ENCODE assay signal across 8 cellular contexts in genomic region chr10:91251430-91252056, GRCh38. TPM values are rescaled to one million over a fixed set of nuclear protein-coding genes. Genes with fewer than 3 reads are reported as not detected.
DNase-seq lines count a peak whose midpoint lies in the region; ATAC-seq and FAIRE-seq lines count a peak whose summit lies in the region.

No MANE protein-coding gene starts in this region.

- ATAC-seq in HG02981 (IDR thresholded peaks at IDR 0.05; ENCODE audit: unreplicated experiment) = no peak

- H3K27me3 Mint-ChIP-seq in activated naive CD4-positive, alpha-beta T cell treated with anti-CD3 and anti-CD28 coated beads for 36 hours (ENCODE audit: low read depth) = no peaks in the 10 kb centered on the region

- CTCF ChIA-PET in activated naive CD4-positive, alpha-beta T cell treated with anti-CD3 and anti-CD28 coated beads for 36 hours (lab: Charles Lee) = interaction anchor here (0.6 to 7.1 kb wide), 30 partner anchors 12 to 375 kb away, joined by 3 to 161 read pairs (median 4); no protein-coding TSS in a partner anchor

- H3K36me3 Mint-ChIP-seq in activated naive CD4-positive, alpha-beta T cell treated with anti-CD3 and anti-CD28 coated beads for 36 hours (ENCODE audit: low read depth) = peaks cover 25% of the 10 kb centered on the region

- no peak for FAIRE-seq in HTR-8/SVneo (lab: Jason Lieb, UNC)

- H3K4me3 Mint-ChIP-seq in activated naive CD4-positive, alpha-beta T cell treated with anti-CD3 and anti-CD28 coated beads for 36 hours = no peak overlapping the region

- H3K4me1 Mint-ChIP-seq in activated naive CD4-positive, alpha-beta T cell treated with anti-CD3 and anti-CD28 coated beads for 36 hours (ENCODE audit: low read depth) = peaks cover 3% of the 10 kb centered on the region

- DNase-seq in NCI-H526 (lab: John Stamatoyannopoulos, UW) (peak; percentile 13 to 49), NCI-H526 treated with DMSO at 0.1 percent for 48 hours (lab: John Stamatoyannopoulos, UW) (no peak), HTR-8/SVneo (ENCODE audit: insufficient read length, low spot score) (peak; percentile 40), RKO (ENCODE audit: low spot score) (peak; percentile 71), glomerular visceral epithelial cell (ENCODE audit: extremely low spot score) (peak; percentile 63), pons (ENCODE audit: low spot score) (peak; percentile 92)
- DNase-seq in activated naive CD4-positive, alpha-beta T cell treated with anti-CD3 and anti-CD28 coated beads for 36 hours = peak; percentile 70

- no peaks in the 10 kb centered on the region for H3K9me3 Mint-ChIP-seq in activated naive CD4-positive, alpha-beta T cell treated with anti-CD3 and anti-CD28 coated beads for 36 hours

- intact Hi-C loops in activated naive CD4-positive, alpha-beta T cell treated with anti-CD3 and anti-CD28 coated beads for 36 hours (cut with micrococcal nuclease) = loop anchor here (1.0 to 2.0 kb wide), 6 partner anchors 31 to 371 kb away; partner anchors contain the start of gene PCGF5

- no peak overlapping the region for H3K27ac Mint-ChIP-seq in activated naive CD4-positive, alpha-beta T cell treated with anti-CD3 and anti-CD28 coated beads for 36 hours

RNA-seq across cellular contexts. Expression of gene PCGF5, which starts 31.1 kb away (rescaled TPM):
- 10 to 100 TPM; 34.2 to 36.4 TPM for total RNA-seq in activated naive CD4-positive, alpha-beta T cell treated with anti-CD3 and anti-CD28 coated beads for 36 hours
